Comparison of ENCODE assay signal across 8 cellular contexts in genomic region chr22:18024276-18024939, GRCh38. TPM values are rescaled to one million over a fixed set of nuclear protein-coding genes. Genes with fewer than 3 reads are reported as not detected.
DNase-seq lines count a peak whose midpoint lies in the region; ATAC-seq lines count a peak whose summit lies in the region.

TSS of gene MICAL3 (minus strand) at chr22:18024561. CDS start at chr22:17906812, 117,749 bp downstream.

- H3K79me2 ChIP-seq in mesendoderm (ENCODE audit: control insufficient read depth, insufficient read depth, low read length) = no peaks in the 10 kb centered on the region

- H2BK5ac ChIP-seq in mesendoderm (ENCODE audit: low read length) = no peak within 1 kb of the TSS

- in situ Hi-C loops in endometrial microvascular endothelial cells (cut with HindIII; ENCODE audit: inconsistent ontology term, low pct_unique_long_range_greater_than_20kb, low sequenced_read_pairs) = loop anchor here (25.0 kb wide), 1 partner anchor 112 kb away; no protein-coding TSS in a partner anchor

- H3K4me1 ChIP-seq in mesendoderm (ENCODE audit: control insufficient read depth, low read depth, low read length) = no peaks in the 10 kb centered on the region

- peak within 1 kb of the TSS; percentile 88 for H3K56ac ChIP-seq in mesendoderm (ENCODE audit: low read length)

- no peaks in the 10 kb centered on the region for H3K36me3 ChIP-seq in mesendoderm (ENCODE audit: control insufficient read depth, insufficient read depth, low read length)

- no peak for ATAC-seq in GM21381 (IDR thresholded peaks at IDR 0.05; ENCODE audit: unreplicated experiment)

- H3K18ac ChIP-seq in mesendoderm (ENCODE audit: low read length) = no peak within 1 kb of the TSS

- H3K27me3 ChIP-seq in mesendoderm (ENCODE audit: insufficient read depth, low read length, poor library complexity) = peaks cover 6% of the 10 kb centered on the region

- H3K4me3 ChIP-seq in mesendoderm (ENCODE audit: low read length) = peak within 1 kb of the TSS; percentile 37

- no peak within 1 kb of the TSS for H2AK5ac ChIP-seq in mesendoderm (ENCODE audit: low read length)

- H3K79me1 ChIP-seq in mesendoderm (ENCODE audit: low read length) = no peaks in the 10 kb centered on the region

- peak within 1 kb of the TSS; percentile 98 for H3K4me2 ChIP-seq in mesendoderm (ENCODE audit: low read length)

- no peak within 1 kb of the TSS for H3K23ac ChIP-seq in mesendoderm (ENCODE audit: low read length)

- no CpG with 5 or more reads among the region's 56 CpGs for WGBS in mesendoderm (ENCODE audit: extremely low coverage, insufficient coverage, low lambda C conversion rate)

- H3K4ac ChIP-seq in mesendoderm (ENCODE audit: low read depth, low read length) = no peak within 1 kb of the TSS

- H4K5ac ChIP-seq in mesendoderm (ENCODE audit: low read length) = no peak within 1 kb of the TSS

- no peak within 1 kb of the TSS for H2BK15ac ChIP-seq in mesendoderm (replicated peaks; ENCODE audit: low read depth)

- peak within 1 kb of the TSS; percentile 67 for H3K9ac ChIP-seq in mesendoderm (ENCODE audit: low read length)

- H3K27ac ChIP-seq in mesendoderm (ENCODE audit: low read depth, low read length) = no peak within 1 kb of the TSS

- H2BK120ac ChIP-seq in mesendoderm (ENCODE audit: low read depth, low read length) = no peak within 1 kb of the TSS

- H4K8ac ChIP-seq in mesendoderm (ENCODE audit: low read depth, low read length) = no peak within 1 kb of the TSS

- DNase-seq in C1 segment of cervical spinal cord (lab: John Stamatoyannopoulos, UW) (peak in 11 of 14 donors; percentile 34 to 83 (median 60)), HCEC 1CT (peak; percentile 79), NCI-H748 treated with DMSO at 0.1 percent for 48 hours (lab: John Stamatoyannopoulos, UW) (peak; percentile 11), activated T-cell treated with anti-CD3 and anti-CD28 coated beads for 1 hour (ENCODE audit: low read depth) (peak; percentile 44), mesendoderm (peak; percentile 43)
- peak; percentile 45 for DNase-seq in stimulated activated CD8-positive, alpha-beta memory T cell treated with anti-CD3 and anti-CD28 coated beads, Interleukin-12 subunit alpha, Interleukin-12 subunit beta, amount 100 ng/mL, for 4 hours (ENCODE audit: low read depth)

RNA-seq across cellular contexts. Expression of gene MICAL3, which starts in this region (rescaled TPM):
- 20.0 TPM for total RNA-seq in endometrial microvascular endothelial cells (ENCODE audit: inconsistent ontology term)
- polyA plus RNA-seq in mesendoderm (2013, experiment 1 of 2) = 17.7 TPM
- polyA plus RNA-seq in mesendoderm (2013, experiment 2 of 2) = 18.7 TPM

Comparison
In these comparisons a context has a peak if more than half of its experiments do, and no peak if none do; other contexts are left out.
1. DNase-seq: peak in every context shown above with its lines; median percentile 79 in HCEC 1CT; 60 in C1 segment of cervical spinal cord; 45 in stimulated activated CD8-positive, alpha-beta memory T cell treated with anti-CD3 and anti-CD28 coated beads, Interleukin-12 subunit alpha, Interleukin-12 subunit beta, amount 100 ng/mL, for 4 hours; 44 in activated T-cell treated with anti-CD3 and anti-CD28 coated beads for 1 hour; 43 in mesendoderm; 11 in NCI-H748 treated with DMSO at 0.1 percent for 48 hours.